Comparison of ENCODE assay signal across 26 cellular contexts in the genomic region with DNA sequence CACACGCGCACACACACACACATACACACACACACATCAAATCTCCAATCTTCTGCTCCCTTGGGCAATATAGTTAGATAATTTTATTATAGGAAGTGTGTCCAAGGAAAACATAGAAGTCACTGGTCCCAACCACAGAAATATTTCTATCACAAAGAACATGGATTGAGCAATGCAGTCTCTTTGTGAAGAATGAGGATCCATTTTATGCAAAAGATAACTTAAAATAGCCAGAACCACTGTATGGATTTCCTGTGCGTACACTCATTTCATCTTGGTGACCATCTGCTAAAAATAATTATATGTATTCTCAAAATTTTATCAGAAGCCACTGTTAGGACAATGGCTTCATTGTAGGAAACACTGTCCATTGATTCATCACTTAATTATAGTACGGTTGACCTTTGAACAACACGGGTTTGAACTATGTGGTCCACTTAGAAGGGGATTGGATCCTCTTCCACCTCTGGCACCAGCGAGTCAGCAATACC.
A peak's percentile ranks its signal among the peaks of the same experiment; 100 is the strongest.
DNase-seq lines count a peak whose midpoint lies in the region; TF ChIP-seq lines count a peak whose summit lies in the region.
"Had no signal": no experiment of that assay in that cellular context is flagged by ENCODE, and none has a peak within 500 bp of the region (broad histone marks: within the 10 kb centered on the region; RNA-seq: fewer than 3 reads in every experiment).

No MANE protein-coding gene starts in this region.

- BruUV-seq in Caco-2 (replicated peaks; lab: Mats Ljungman, UMichigan) = no TSS peak

- no peak overlapping the region for H3K4me3 Mint-ChIP-seq in Caco-2 (ENCODE audit: unreplicated experiment)
- H3K4me3 Mint-ChIP-seq: activated T-cell treated with anti-CD3 and anti-CD28 coated beads, Interleukin-2, amount 50 U/mL, for 24 hours; B cell; IgD-negative memory B cell; natural killer cell; type B pancreatic cell had no signal

- H3K4me1 ChIP-seq in Caco-2 = no peaks in the 10 kb centered on the region
- H3K4me1 ChIP-seq: pancreas had no signal

- no peaks in the 10 kb centered on the region for H3K36me3 ChIP-seq in Caco-2 (ENCODE audit: control insufficient read depth, insufficient read depth, low read length)
- H3K36me3 ChIP-seq: MG63, pancreas had no signal

- no peaks in the 10 kb centered on the region for H3K4me1 Mint-ChIP-seq in Caco-2 (ENCODE audit: low read depth, unreplicated experiment)
- H3K4me1 Mint-ChIP-seq: B cell, IgD-negative memory B cell, natural killer cell had no signal

- H3K9me3 Mint-ChIP-seq in Caco-2 (ENCODE audit: unreplicated experiment) = no peaks in the 10 kb centered on the region
- H3K9me3 Mint-ChIP-seq: activated T-cell treated with anti-CD3 and anti-CD28 coated beads, Interleukin-2, amount 50 U/mL, for 24 hours; natural killer cell had no signal

- H3K27me3 Mint-ChIP-seq in Caco-2 (ENCODE audit: insufficient read depth, unreplicated experiment) = peaks cover 3% of the 10 kb centered on the region
- H3K27me3 Mint-ChIP-seq: B cell, IgD-negative memory B cell, type B pancreatic cell had no signal

- no peak overlapping the region for H3K4me3 ChIP-seq in fibroblast of mammary gland (ENCODE audit: control insufficient read depth, low read depth, low read length)
- H3K4me3 ChIP-seq in skeletal muscle cell (ENCODE audit: low read depth, low read length) = no peak overlapping the region
- H3K4me3 ChIP-seq in Caco-2 (ENCODE audit: low read depth, low read length) = no peak overlapping the region
- H3K4me3 ChIP-seq: MG63, pancreas had no signal

- TF ChIP-seq CTCF in fibroblast of mammary gland (conservative IDR thresholded peaks at IDR 0.05; ENCODE audit: control insufficient read depth, insufficient read depth, low read depth, low read length) = no peak
- TF ChIP-seq CTCF in Caco-2 (IDR thresholded peaks at IDR 0.05; ENCODE audit: insufficient read depth in 1 of 2, low read depth in 1 of 2, low read length in 1 of 2, severe bottlenecking in 1 of 2, unreplicated experiment in 1 of 2) = no peak

- DNase-seq in NCI-H748 (lab: John Stamatoyannopoulos, UW; ENCODE audit: unreplicated experiment) (peak; percentile 2), NCI-H748 treated with DMSO at 0.1 percent for 48 hours (lab: John Stamatoyannopoulos, UW) (no peak), T1000 (lab: John Stamatoyannopoulos, UW) (peak; percentile 4), fibroblast of mammary gland (ENCODE audit: low read depth) (peak; percentile 83), skeletal muscle cell (ENCODE audit: low read depth) (peak; percentile 81), Caco-2 (no peak), GM19240 (ENCODE audit: insufficient read length, low spot score) (no peak), NCI-H1417 (lab: John Stamatoyannopoulos, UW) (no peak)
- DNase-seq: activated CD8-positive, alpha-beta memory T cell treated with anti-CD3 and anti-CD28 coated beads for 24 hours; activated naive CD4-positive, alpha-beta T cell; activated T-cell treated with anti-CD3 and anti-CD28 coated beads, Interleukin-2, amount 50 U/mL, for 24 hours; amniotic stem cell; COR-L47; mesendoderm; MG63; natural killer cell; NCI-H1436 treated with DMSO at 0.1 percent for 48 hours; NCI-H526; pancreas; right cardiac atrium; SHP77; stimulated activated CD4-positive, alpha-beta T cell treated with anti-CD3 and anti-CD28 coated beads, Interleukin-15, amount 100 ng/mL, for 24 hours; stimulated activated CD8-positive, alpha-beta memory T cell treated with anti-CD3 and anti-CD28 coated beads, Interleukin-4, amount 100 ng/mL, for 48 hours had no signal

- H3K27me3 ChIP-seq in Caco-2 (replicated peaks; ENCODE audit: control insufficient read depth, insufficient read depth, low read length) = no peaks in the 10 kb centered on the region
- H3K27me3 ChIP-seq: MG63, pancreas had no signal

- CTCF ChIA-PET in Caco-2 (lab: Charles Lee) = no interaction called here

- no peaks in the 10 kb centered on the region for H3K36me3 Mint-ChIP-seq in Caco-2 (ENCODE audit: insufficient read depth, unreplicated experiment)
- H3K36me3 Mint-ChIP-seq: IgD-negative memory B cell, natural killer cell, type B pancreatic cell had no signal

- H3K27ac Mint-ChIP-seq in Caco-2 (ENCODE audit: unreplicated experiment) = no peak overlapping the region
- H3K27ac Mint-ChIP-seq: activated T-cell treated with anti-CD3 and anti-CD28 coated beads, Interleukin-2, amount 50 U/mL, for 24 hours; B cell; IgD-negative memory B cell; natural killer cell; type B pancreatic cell had no signal

- POLR2A ChIA-PET in Caco-2 (lab: Charles Lee) = no interaction called here

- no peaks in the 10 kb centered on the region for H3K9me3 ChIP-seq in Caco-2
- H3K9me3 ChIP-seq: MG63, pancreas had no signal

- intact Hi-C loops in Caco-2 (cut with micrococcal nuclease; ENCODE audit: unreplicated experiment) = no loop called here

Comparison
In these comparisons a context has a peak if more than half of its experiments do, and no peak if none do; other contexts are left out.
1. DNase-seq: peak in NCI-H748 (single experiment), T1000 (single experiment), fibroblast of mammary gland (single experiment) and skeletal muscle cell (single experiment); none in NCI-H748 treated with DMSO at 0.1 percent for 48 hours (single experiment), Caco-2 (0 of 2), GM19240 (single experiment) and NCI-H1417 (0 of 3).